11 cellular contexts compared by ENCODE assay signal in the genomic region with DNA sequence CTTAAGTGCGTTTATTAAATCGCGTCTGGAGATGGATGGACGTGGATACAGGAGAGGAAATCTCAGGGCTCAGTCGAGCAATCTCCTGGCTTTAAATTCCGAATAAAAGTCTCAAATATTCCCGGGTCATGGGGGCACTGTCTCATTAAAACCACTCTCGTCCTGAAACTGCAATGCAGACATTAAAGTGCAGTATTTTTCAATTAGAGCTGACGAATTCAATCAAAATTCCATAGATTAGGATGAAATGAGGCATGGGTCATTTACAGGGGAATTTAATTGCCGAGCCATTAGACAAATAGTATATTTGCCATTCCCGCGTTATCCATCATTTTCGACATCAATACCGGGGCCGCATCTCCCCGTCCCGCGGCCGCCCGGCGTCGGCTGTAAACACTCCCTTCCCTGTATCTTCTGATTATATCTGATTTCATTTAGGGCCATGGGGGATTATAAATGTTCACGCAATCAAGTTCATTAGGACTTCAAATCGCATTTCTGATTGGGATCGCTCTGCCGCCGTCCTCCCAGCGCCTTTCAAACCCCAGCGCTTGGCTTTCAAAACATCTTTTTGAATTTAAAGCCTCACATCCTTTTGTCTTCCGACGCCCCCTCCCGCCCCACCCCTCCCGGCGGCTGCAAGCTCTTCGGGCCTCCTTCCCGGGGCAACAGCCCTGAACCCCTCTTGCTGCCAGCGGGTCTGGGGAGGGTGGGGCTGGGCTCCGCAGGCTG. TPM values are rescaled to one million over a fixed set of nuclear protein-coding genes. Genes with fewer than 3 reads are reported as not detected.
DNase-seq lines count a peak whose midpoint lies in the region; ATAC-seq and TF ChIP-seq lines count a peak whose summit lies in the region.
"Had no signal": no experiment of that assay in that cellular context is flagged by ENCODE, and none has a peak within 500 bp of the region (broad histone marks: within the 10 kb centered on the region; RNA-seq: fewer than 3 reads in every experiment).

No MANE protein-coding gene starts in this region.

- H3K27ac ChIP-seq in BLaER1 (no peak overlapping the region), HEK293 (ENCODE audit: extremely low read depth, low read depth, low read length) (no peak overlapping the region), mesodermal cell (ENCODE audit: low read depth, low read length, severe bottlenecking) (peak overlapping the region; percentile 47)
- H3K27ac ChIP-seq: gastroesophageal sphincter had no signal

- peaks cover 48% of the 10 kb centered on the region for H4K20me1 ChIP-seq in BLaER1

- peaks cover 5% of the 10 kb centered on the region for H3K4me1 Mint-ChIP-seq in central memory CD8-positive, alpha-beta T cell
- H3K4me1 Mint-ChIP-seq: activated T-helper 17 cell treated with anti-CD3 and anti-CD28 coated beads, Interleukin-2, amount 50 U/mL, for 72 hours had no signal

- H3K4me3 ChIP-seq in BLaER1 = 0 out of 2 replicates have a peak overlapping the region, but pooled peaks have one; percentile 24
- H3K4me3 ChIP-seq in HEK293 (ENCODE audit: low read depth, low read length) = peak overlapping the region; percentile 31
- peak overlapping the region; percentile 29 for H3K4me3 ChIP-seq in mesodermal cell (ENCODE audit: extremely low read depth, insufficient read depth, low read length, poor library complexity, severe bottlenecking)

- peaks cover 96% of the 10 kb centered on the region for H3K27me3 Mint-ChIP-seq in central memory CD8-positive, alpha-beta T cell

- H3K4me1 ChIP-seq in BLaER1 (0 out of 2 replicates have a peak, but pooled peaks cover 11% of the 10 kb centered on the region), HEK293 (ENCODE audit: control insufficient read depth, insufficient read depth, low read length) (peaks cover 6% of the 10 kb centered on the region), mesodermal cell (ENCODE audit: control insufficient read depth, insufficient read depth, low read length, poor library complexity, severe bottlenecking) (peaks cover 28% of the 10 kb centered on the region)

- peak overlapping the region; percentile 45; the same call in 1 of the 2 replicates for H3K4me2 ChIP-seq in BLaER1

- H3K9me3 Mint-ChIP-seq in central memory CD8-positive, alpha-beta T cell = no peaks in the 10 kb centered on the region
- H3K9me3 Mint-ChIP-seq: activated T-helper 17 cell treated with anti-CD3 and anti-CD28 coated beads, Interleukin-2, amount 50 U/mL, for 72 hours had no signal

- no peak for DNase-seq in central memory CD8-positive, alpha-beta T cell (ENCODE audit: low spot score in 2 of 2)
- DNase-seq in central memory CD4-positive, alpha-beta T cell = no peak
- DNase-seq in cerebellum (ENCODE audit: low spot score) = no peak
- DNase-seq: stimulated activated naive CD8-positive, alpha-beta T cell treated with anti-CD3 and anti-CD28 coated beads, Interleukin-15, Interleukin-2, amounts not matched to agents 100 U/mL and 50 U/mL, for 24 hours had no signal

- no peak for ATAC-seq in central memory CD8-positive, alpha-beta T cell (replicated peaks; ENCODE audit: extremely low read depth, poor library complexity, severe bottlenecking)
- ATAC-seq in GM21528 (IDR thresholded peaks at IDR 0.05; ENCODE audit: low FRiP score, unreplicated experiment) = no peak
- no peak for ATAC-seq in GM19397 (IDR thresholded peaks at IDR 0.05; ENCODE audit: unreplicated experiment)
- ATAC-seq: activated T-helper 17 cell treated with anti-CD3 and anti-CD28 coated beads, Interleukin-2, amount 50 U/mL, for 72 hours; gastroesophageal sphincter; stimulated activated naive CD8-positive, alpha-beta T cell treated with anti-CD3 and anti-CD28 coated beads, Interleukin-15, Interleukin-2, amounts not matched to agents 100 U/mL and 50 U/mL, for 24 hours had no signal

- peaks cover 8% of the 10 kb centered on the region for H3K36me3 Mint-ChIP-seq in central memory CD8-positive, alpha-beta T cell (ENCODE audit: insufficient read depth)

- WGBS in mesodermal cell (ENCODE audit: insufficient coverage in 2 of 2), 2 experiments = 6 to 7% methylated on average over 16 to 22 of the region's 38 CpGs

- H3K36me3 ChIP-seq in BLaER1 = no peaks in the 10 kb centered on the region
- H3K36me3 ChIP-seq in HEK293 (ENCODE audit: control insufficient read depth in 2 of 2, insufficient read depth in 1 of 2, low read length in 2 of 2) = no peaks in the 10 kb centered on the region
- no peaks in the 10 kb centered on the region for H3K36me3 ChIP-seq in mesodermal cell (ENCODE audit: control insufficient read depth, insufficient read depth, low read length)
- H3K36me3 ChIP-seq: gastroesophageal sphincter had no signal

- H3K27ac Mint-ChIP-seq in central memory CD8-positive, alpha-beta T cell (ENCODE audit: low read depth) = no peak overlapping the region
- H3K27ac Mint-ChIP-seq: activated T-helper 17 cell treated with anti-CD3 and anti-CD28 coated beads, Interleukin-2, amount 50 U/mL, for 72 hours had no signal

- no peak for TF ChIP-seq CTCF in HEK293 (tag by site-specific recombination; IDR thresholded peaks at IDR 0.05)

- peaks cover 68% of the 10 kb centered on the region for H3K27me3 ChIP-seq in BLaER1

- no peak overlapping the region for H3K9ac ChIP-seq in BLaER1

- peak overlapping the region; percentile 42 for H3K4me3 Mint-ChIP-seq in central memory CD8-positive, alpha-beta T cell

- POLR2A ChIA-PET in HEK293 (lab: Yijun Ruan, JAX) = interaction anchor here (0.5 to 1.1 kb wide), 2 partner anchors 11 to 1290 kb away, joined by 3 to 5 read pairs; a partner anchor contains a TSS

- H3K9me3 ChIP-seq in BLaER1 (peaks cover 24% of the 10 kb centered on the region), HEK293 (ENCODE audit: control insufficient read depth, insufficient read depth, low read depth, low read length) (no peaks in the 10 kb centered on the region), mesodermal cell (ENCODE audit: control insufficient read depth, low read length) (peaks cover under 1% of the 10 kb centered on the region)

- CTCF ChIA-PET in HEK293 (lab: Yijun Ruan, JAX) = interaction anchor here (0.7 to 8.2 kb wide), 6 partner anchors 36 to 413 kb away, joined by 3 to 146 read pairs (median 4); no protein-coding TSS in a partner anchor

TF ChIP-seq in HEK293, 187 proteins besides CTCF, POLR2A, EP300 and RAD21:
- TF ChIP-seq ZNF560 (tag by site-specific recombination; IDR thresholded peaks at IDR 0.05; ENCODE audit: borderline replicate concordance) (no peak), ZNF514 (tag by site-specific recombination; IDR thresholded peaks at IDR 0.05) (no peak), KLF8 (tag by site-specific recombination; IDR thresholded peaks at IDR 0.05) (no peak), OSR2 (tag by site-specific recombination; IDR thresholded peaks at IDR 0.05) (no peak), ZBTB1 (tag by site-specific recombination; IDR thresholded peaks at IDR 0.05) (no peak), ZNF600 (tag by site-specific recombination; IDR thresholded peaks at IDR 0.05) (no peak), SCRT1 (tag by site-specific recombination; IDR thresholded peaks at IDR 0.05; ENCODE audit: borderline replicate concordance) (no peak), ZNF473 (tag by site-specific recombination; IDR thresholded peaks at IDR 0.05) (no peak), ZSCAN16 (tag by site-specific recombination; IDR thresholded peaks at IDR 0.05) (no peak), ZBTB8A (tag by site-specific recombination; IDR thresholded peaks at IDR 0.05) (no peak), PRDM1 (tag by site-specific recombination; IDR thresholded peaks at IDR 0.05) (no peak), ZNF701 (tag by site-specific recombination; IDR thresholded peaks at IDR 0.05) (no peak), ZFP41 (tag by site-specific recombination; IDR thresholded peaks at IDR 0.05; ENCODE audit: borderline replicate concordance) (no peak), TRIM28 (IDR thresholded peaks at IDR 0.05; ENCODE audit: borderline replicate concordance, low read length) (no peak)
- TF ChIP-seq, protein P1, sequence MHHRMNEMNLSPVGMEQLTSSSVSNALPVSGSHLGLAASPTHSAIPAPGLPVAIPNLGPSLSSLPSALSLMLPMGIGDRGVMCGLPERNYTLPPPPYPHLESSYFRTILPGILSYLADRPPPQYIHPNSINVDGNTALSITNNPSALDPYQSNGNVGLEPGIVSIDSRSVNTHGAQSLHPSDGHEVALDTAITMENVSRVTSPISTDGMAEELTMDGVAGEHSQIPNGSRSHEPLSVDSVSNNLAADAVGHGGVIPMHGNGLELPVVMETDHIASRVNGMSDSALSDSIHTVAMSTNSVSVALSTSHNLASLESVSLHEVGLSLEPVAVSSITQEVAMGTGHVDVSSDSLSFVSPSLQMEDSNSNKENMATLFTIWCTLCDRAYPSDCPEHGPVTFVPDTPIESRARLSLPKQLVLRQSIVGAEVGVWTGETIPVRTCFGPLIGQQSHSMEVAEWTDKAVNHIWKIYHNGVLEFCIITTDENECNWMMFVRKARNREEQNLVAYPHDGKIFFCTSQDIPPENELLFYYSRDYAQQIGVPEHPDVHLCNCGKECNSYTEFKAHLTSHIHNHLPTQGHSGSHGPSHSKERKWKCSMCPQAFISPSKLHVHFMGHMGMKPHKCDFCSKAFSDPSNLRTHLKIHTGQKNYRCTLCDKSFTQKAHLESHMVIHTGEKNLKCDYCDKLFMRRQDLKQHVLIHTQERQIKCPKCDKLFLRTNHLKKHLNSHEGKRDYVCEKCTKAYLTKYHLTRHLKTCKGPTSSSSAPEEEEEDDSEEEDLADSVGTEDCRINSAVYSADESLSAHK (tag by site-specific recombination; IDR thresholded peaks at IDR 0.05) = no peak
- TF ChIP-seq, protein P2, sequence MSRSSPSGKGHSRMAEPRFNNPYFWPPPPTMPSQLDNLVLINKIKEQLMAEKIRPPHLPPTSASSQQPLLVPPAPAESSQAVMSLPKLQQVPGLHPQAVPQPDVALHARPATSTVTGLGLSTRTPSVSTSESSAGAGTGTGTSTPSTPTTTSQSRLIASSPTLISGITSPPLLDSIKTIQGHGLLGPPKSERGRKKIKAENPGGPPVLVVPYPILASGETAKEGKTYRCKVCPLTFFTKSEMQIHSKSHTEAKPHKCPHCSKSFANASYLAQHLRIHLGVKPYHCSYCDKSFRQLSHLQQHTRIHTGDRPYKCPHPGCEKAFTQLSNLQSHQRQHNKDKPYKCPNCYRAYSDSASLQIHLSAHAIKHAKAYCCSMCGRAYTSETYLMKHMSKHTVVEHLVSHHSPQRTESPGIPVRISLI (tag by site-specific recombination; IDR thresholded peaks at IDR 0.05) = no peak

RNA-seq across cellular contexts. Expression of a gene that starts 10.9 kb away (rescaled TPM):
- 4.8 TPM for polyA plus RNA-seq in mesodermal cell (2013, experiment 1 of 2)
- 2.6 TPM for polyA plus RNA-seq in mesodermal cell (2013, experiment 2 of 2)
- total RNA-seq in cerebellum = 4.4 TPM
- total RNA-seq: activated T-helper 17 cell treated with anti-CD3 and anti-CD28 coated beads, Interleukin-2, amount 50 U/mL, for 72 hours; gastroesophageal sphincter had no signal
